Comparison of ENCODE assay signal across 9 cellular contexts in genomic region chr2:224982226-224982625, GRCh38.
DNase-seq lines count a peak whose midpoint lies in the region; ATAC-seq and TF ChIP-seq lines count a peak whose summit lies in the region.
"Had no signal": no experiment of that assay in that cellular context is flagged by ENCODE, and none has a peak within 500 bp of the region (broad histone marks: within the 10 kb centered on the region; RNA-seq: fewer than 3 reads in every experiment).

No MANE protein-coding gene starts in this region.

- CTCF ChIA-PET in IMR-90 (lab: Yijun Ruan, JAX): interaction anchor here (0.5 to 1.1 kb wide), 3 partner anchors 12 to 1695 kb away, joined by 3 to 6 read pairs (median 3); no protein-coding TSS in a partner anchor

- H3K79me1 ChIP-seq in IMR-90 (ENCODE audit: low read depth in 1 of 2, low read length in 2 of 2): peaks cover 8 to 27% of the 10 kb centered on the region in 2 experiments; a peak in 3 of 4 replicates

- H3K4me1 ChIP-seq in IMR-90 (ENCODE audit: control insufficient read depth, insufficient read depth, low read length) (peaks cover 13% of the 10 kb centered on the region), right atrium auricular region (peaks cover 0 to 7% of the 10 kb centered on the region in 2 donors), spleen (peaks cover 16 to 69% (median 39%) of the 10 kb centered on the region in 6 donors), testis (no peaks in the 10 kb centered on the region)

- H3K4me2 ChIP-seq in IMR-90 (ENCODE audit: low read depth, low read length): peak overlapping the region; percentile 94

- no peak for TF ChIP-seq RAD21 in IMR-90 (IDR thresholded peaks at IDR 0.05; ENCODE audit: low read length)

- no peak overlapping the region for H2AK5ac ChIP-seq in IMR-90 (ENCODE audit: low read depth, low read length)

- no peaks in the 10 kb centered on the region for H3K36me3 ChIP-seq in IMR-90 (ENCODE audit: control insufficient read depth, insufficient read depth, low read length)
- no peaks in the 10 kb centered on the region for H3K36me3 ChIP-seq in right atrium auricular region
- no peaks in the 10 kb centered on the region for H3K36me3 ChIP-seq in spleen
- H3K36me3 ChIP-seq in testis (ENCODE audit: low read depth, missing control alignments): no peaks in the 10 kb centered on the region

- H3K9me3 ChIP-seq in IMR-90 (ENCODE audit: control insufficient read depth, insufficient read depth, low read length) (no peaks in the 10 kb centered on the region), right atrium auricular region (no peaks in the 10 kb centered on the region), spleen (no peaks in the 10 kb centered on the region), testis (no peaks in the 10 kb centered on the region)

- H3K27ac ChIP-seq in IMR-90 (ENCODE audit: insufficient read depth, low read length) (peak overlapping the region; percentile 22; the same call in 1 of the 2 replicates), right atrium auricular region (peak overlapping the region in 1 of 2 donors; percentile 41), spleen (peak overlapping the region in 7 of 8 donors; percentile 30 to 77 (median 72)), testis (no peak overlapping the region)

- peak overlapping the region; percentile 3; the same call in 1 of the 3 replicates for H2BK15ac ChIP-seq in IMR-90 (ENCODE audit: low read depth, low read length)

- peaks cover 1% of the 10 kb centered on the region for H3K9me3 Mint-ChIP-seq in activated naive CD8-positive, alpha-beta T cell treated with anti-CD3 and anti-CD28 coated beads, Interleukin-2, amount 10 ng/mL, durations not matched to agents 7 days and 5 days

- H3K14ac ChIP-seq in IMR-90 (replicated peaks; ENCODE audit: low read depth, low read length): peak overlapping the region; percentile 3

- peak overlapping the region; percentile 11; the same call in 1 of the 2 replicates for H2BK120ac ChIP-seq in IMR-90 (ENCODE audit: low read depth, low read length)

- 0 out of 2 replicates have a peak overlapping the region, but pooled peaks have one; percentile 15 for H3K9ac ChIP-seq in IMR-90 (ENCODE audit: low read depth, low read length)

- peak overlapping the region; percentile 94 for H3K27ac Mint-ChIP-seq in activated naive CD8-positive, alpha-beta T cell treated with anti-CD3 and anti-CD28 coated beads, Interleukin-2, amount 10 ng/mL, durations not matched to agents 7 days and 5 days

- peak overlapping the region in 1 of 2 experiments; percentile 85; a peak in 2 of 4 replicates for H4K8ac ChIP-seq in IMR-90 (ENCODE audit: low read depth in 2 of 2, low read length in 2 of 2)

- no peak for ATAC-seq in IMR-90 (ENCODE audit: low read depth)
- ATAC-seq in activated naive CD8-positive, alpha-beta T cell treated with anti-CD3 and anti-CD28 coated beads, Interleukin-2, amount 10 ng/mL, durations not matched to agents 7 days and 5 days (ENCODE audit: low read depth): no peak

- peak overlapping the region; percentile 93 for H2BK5ac ChIP-seq in IMR-90 (ENCODE audit: low read depth, low read length, poor library complexity, severe bottlenecking)

- POLR2A ChIA-PET in IMR-90 (lab: Charles Lee; ENCODE audit: unreplicated experiment): no interaction called here
- POLR2A ChIA-PET in activated naive CD8-positive, alpha-beta T cell treated with anti-CD3 and anti-CD28 coated beads, Interleukin-2, amount 10 ng/mL, durations not matched to agents 7 days and 5 days (lab: Charles Lee): interaction anchor here (0.7 to 1.6 kb wide), 5 partner anchors 18 to 49 kb away, joined by 3 to 12 read pairs (median 3); no protein-coding TSS in a partner anchor

- peak overlapping the region; percentile 53; the same call in 1 of the 2 replicates for H3K56ac ChIP-seq in IMR-90 (ENCODE audit: extremely low read depth, insufficient read depth, low read length)

- H4K91ac ChIP-seq in IMR-90 (ENCODE audit: insufficient read depth, low read depth, low read length): peak overlapping the region; percentile 20; the same call in 1 of the 2 replicates

- H3K27me3 ChIP-seq in IMR-90 (ENCODE audit: control insufficient read depth, insufficient read depth, low read length) (no peaks in the 10 kb centered on the region), right atrium auricular region (no peaks in the 10 kb centered on the region), spleen (replicated peaks in 1 of 7) (no peaks in the 10 kb centered on the region), testis (no peaks in the 10 kb centered on the region)

- H3K9me1 ChIP-seq in IMR-90 (ENCODE audit: insufficient read depth, low read length): peaks cover 4% of the 10 kb centered on the region; the same call in 1 of the 2 replicates

- no peak for DNase-seq in IMR-90
- DNase-seq in activated naive CD8-positive, alpha-beta T cell treated with anti-CD3 and anti-CD28 coated beads, Interleukin-2, amount 10 ng/mL, durations not matched to agents 7 days and 5 days: no peak
- no peak for DNase-seq in right atrium auricular region (ENCODE audit: low spot score)
- DNase-seq in spleen: no peak
- no peak for DNase-seq in effector CD8-positive, alpha-beta T cell (lab: John Stamatoyannopoulos, UW)
- no peak for DNase-seq in HK-2 (ENCODE audit: unreplicated experiment)
- no peak for DNase-seq in SKM-1 (lab: John Stamatoyannopoulos, UW; ENCODE audit: unreplicated experiment)
- no peak for DNase-seq in testis
- DNase-seq: stimulated activated CD4-positive, alpha-beta T cell treated with anti-CD3 and anti-CD28 coated beads, Interleukin-2, amount 100 ng/mL, for 24 hours had no signal

- H3K18ac ChIP-seq in IMR-90 (ENCODE audit: low read depth, low read length): peak overlapping the region; percentile 24; the same call in 1 of the 2 replicates

- peak overlapping the region; percentile 79 for H2AFZ ChIP-seq in IMR-90 (replicated peaks; ENCODE audit: low read length, poor library complexity)

- H2AK9ac ChIP-seq in IMR-90 (replicated peaks; ENCODE audit: low read depth, low read length, poor library complexity): no peak overlapping the region

- H3K4me3 Mint-ChIP-seq in activated naive CD8-positive, alpha-beta T cell treated with anti-CD3 and anti-CD28 coated beads, Interleukin-2, amount 10 ng/mL, durations not matched to agents 7 days and 5 days: peak overlapping the region; percentile 81

- peaks cover 38% of the 10 kb centered on the region for H3K36me3 Mint-ChIP-seq in activated naive CD8-positive, alpha-beta T cell treated with anti-CD3 and anti-CD28 coated beads, Interleukin-2, amount 10 ng/mL, durations not matched to agents 7 days and 5 days

- WGBS in IMR-90 (ENCODE audit: extremely low coverage in 2 of 2, insufficient read length in 1 of 2), 2 experiments: 54% methylated on average over 7 of the region's 10 CpGs; no CpG with 5 or more reads in 1 of the 2 experiments
- WGBS in spleen, 5 donors: 63 to 70% (median 65%) methylated on average over 10 of the region's 10 CpGs
- 42 to 51% methylated on average over 7 to 10 of the region's 10 CpGs for WGBS in testis, 2 donors

- H4K5ac ChIP-seq in IMR-90 (ENCODE audit: low read depth, low read length): peak overlapping the region; percentile 0

- H3K4me3 ChIP-seq in IMR-90 (ENCODE audit: insufficient read depth, low read depth, low read length) (no peak overlapping the region), right atrium auricular region (peak overlapping the region; percentile 18 to 36), spleen (peak overlapping the region in 6 of 8 donors; percentile 1 to 46 (median 26)), testis (no peak overlapping the region)

- dilution Hi-C loops in IMR-90 (cut with HindIII; ENCODE audit: low sequenced_read_pairs, unreplicated experiment): no loop called here

- TF ChIP-seq CTCF in IMR-90 (conservative IDR thresholded peaks at IDR 0.05; ENCODE audit: low read depth, low read length) (no peak), right atrium auricular region (IDR thresholded peaks at IDR 0.05) (no peak), spleen (IDR thresholded peaks at IDR 0.05 in 8 of 11, conservative IDR thresholded peaks at IDR 0.05 in 3 of 11) (no peak), testis (IDR thresholded peaks at IDR 0.05) (no peak)

- H3K27me3 Mint-ChIP-seq in activated naive CD8-positive, alpha-beta T cell treated with anti-CD3 and anti-CD28 coated beads, Interleukin-2, amount 10 ng/mL, durations not matched to agents 7 days and 5 days: no peaks in the 10 kb centered on the region

- H3K4me1 Mint-ChIP-seq in activated naive CD8-positive, alpha-beta T cell treated with anti-CD3 and anti-CD28 coated beads, Interleukin-2, amount 10 ng/mL, durations not matched to agents 7 days and 5 days: peaks cover 68% of the 10 kb centered on the region

- H3K23ac ChIP-seq in IMR-90 (ENCODE audit: low read depth, low read length): peak overlapping the region; percentile 26

- TF ChIP-seq POLR2A in IMR-90 (IDR thresholded peaks at IDR 0.05; ENCODE audit: low read depth, low read length) (no peak), spleen (IDR thresholded peaks at IDR 0.05) (no peak), testis (IDR thresholded peaks at IDR 0.05) (no peak)

- no TSS peak for BruUV-seq in IMR-90 (replicated peaks; lab: Mats Ljungman, UMichigan)

- H3K4ac ChIP-seq in IMR-90 (ENCODE audit: low read depth, low read length): peak overlapping the region; percentile 8

- H2BK20ac ChIP-seq in IMR-90 (ENCODE audit: low read depth, low read length): peak overlapping the region; percentile 27

- in situ Hi-C loops in IMR-90 (cut with MboI; ENCODE audit: low sequenced_read_pairs): no loop called here

- intact Hi-C loops in IMR-90 (cut with micrococcal nuclease): no loop called here
- intact Hi-C loops in spleen (cut with DNase I; ENCODE audit: low total_unique reads): no loop called here
- intact Hi-C loops in testis (cut with DNase I; ENCODE audit: low total_unique reads): no loop called here

- no peaks in the 10 kb centered on the region for H4K20me1 ChIP-seq in IMR-90 (ENCODE audit: insufficient read depth, low read length)

TF ChIP-seq in IMR-90, 13 proteins besides CTCF, POLR2A, EP300 and RAD21 (continues in another document):
- TF ChIP-seq NFE2L2 (IDR thresholded peaks at IDR 0.05; ENCODE audit: low read depth, low read length): no peak
- no peak for TF ChIP-seq RCOR1 (IDR thresholded peaks at IDR 0.05; ENCODE audit: insufficient replicate concordance, low read length)
- TF ChIP-seq SMC3 (IDR thresholded peaks at IDR 0.05; ENCODE audit: low read depth, low read length): no peak
- no peak for TF ChIP-seq BHLHE40 (IDR thresholded peaks at IDR 0.05; ENCODE audit: low read depth, low read length)
- TF ChIP-seq USF2 (IDR thresholded peaks at IDR 0.05; ENCODE audit: low read depth, low read length): no peak
- no peak for TF ChIP-seq CHD1 (IDR thresholded peaks at IDR 0.05; ENCODE audit: low read depth, low read length)
- TF ChIP-seq MAZ (IDR thresholded peaks at IDR 0.05; ENCODE audit: borderline replicate concordance, low read depth, low read length): no peak
- TF ChIP-seq FOS (IDR thresholded peaks at IDR 0.05; ENCODE audit: low read depth, low read length): no peak

Comparison
In these comparisons a context has a peak if more than half of its experiments do, and no peak if none do; other contexts are left out.
1. H3K27ac ChIP-seq: peak in IMR-90 (single experiment) and spleen (7 of 8); none in testis (0 of 2).
2. H3K4me3 ChIP-seq: peak in right atrium auricular region (2 of 2) and spleen (6 of 8); none in IMR-90 (single experiment) and testis (0 of 2).